17 cellular contexts compared by ENCODE assay signal in the genomic region with DNA sequence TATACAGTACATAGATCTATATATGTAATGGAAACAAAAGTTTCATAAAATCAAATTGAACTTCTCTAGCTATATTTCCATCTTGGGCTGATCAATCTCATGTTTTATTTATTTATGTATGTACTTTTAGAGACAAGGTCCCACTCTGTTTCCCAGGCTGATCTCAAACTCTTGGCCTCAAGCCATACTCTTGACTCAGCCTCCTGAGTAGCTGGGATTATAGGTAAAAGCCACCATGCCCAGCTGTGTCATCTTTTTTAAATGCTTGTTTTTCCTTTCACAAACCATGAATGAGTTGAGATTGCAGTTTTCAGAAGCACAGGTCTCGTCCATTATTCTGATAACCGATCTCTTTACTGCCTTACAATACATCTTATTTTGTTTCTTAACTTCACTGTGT.
DNase-seq lines count a peak whose midpoint lies in the region; TF ChIP-seq lines count a peak whose summit lies in the region.
"Had no signal": no experiment of that assay in that cellular context is flagged by ENCODE, and none has a peak within 500 bp of the region (broad histone marks: within the 10 kb centered on the region; RNA-seq: fewer than 3 reads in every experiment).

No MANE protein-coding gene starts in this region.

- peaks cover 0 to 4% of the 10 kb centered on the region in 2 donors for H3K4me1 ChIP-seq in muscle layer of duodenum (ENCODE audit: control insufficient read depth in 1 of 2, insufficient read depth in 2 of 2, low read length in 2 of 2)
- peaks cover 2% of the 10 kb centered on the region for H3K4me1 ChIP-seq in BE2C
- H3K4me1 ChIP-seq: adrenal gland had no signal

- TF ChIP-seq CTCF in cardiac fibroblast (IDR thresholded peaks at IDR 0.05; ENCODE audit: low read depth, low read length) (no peak), BE2C (IDR thresholded peaks at IDR 0.05; ENCODE audit: low read depth, low read length) (no peak), endothelial cell (IDR thresholded peaks at IDR 0.05; ENCODE audit: unreplicated experiment) (no peak)

- DNase-seq in EH (ENCODE audit: low read depth) (peak; percentile 61), MG63 (peak; percentile 59), cardiac fibroblast (ENCODE audit: low read depth in 2 of 2) (peak; percentile 25 to 57), BE2C (no peak), endothelial cell (ENCODE audit: low spot score) (no peak), NCI-H1436 treated with DMSO at 0.1 percent for 48 hours (lab: John Stamatoyannopoulos, UW) (no peak)
- no peak for DNase-seq in activated CD8-positive, alpha-beta memory T cell treated with anti-CD3 and anti-CD28 coated beads, Interleukin-2, amount 50 U/mL, for 4 hours
- DNase-seq: activated CD4-positive, alpha-beta T cell treated with anti-CD3 and anti-CD28 coated beads, Interleukin-2, amount 50 U/mL, for 1 hour; glutamatergic neuron; Kasumi-1; NCI-H187 treated with DMSO at 0.1 percent for 48 hours; NK-92 treated with Interleukin-12 subunit alpha and Interleukin-12 subunit beta, amount 100 ng/mL, for 24 hours; ovary; SIG-M5 had no signal

- no peak overlapping the region for H3K4me3 Mint-ChIP-seq in endothelial cell (ENCODE audit: unreplicated experiment)
- H3K4me3 Mint-ChIP-seq: activated T-helper 1 cell treated with anti-CD3 and anti-CD28 coated beads, Interleukin-12 subunit alpha, Interleukin-12 subunit beta, Interleukin-2, Interleukin-4 antibody, amounts not matched to agents 30 ng/mL and 10 ng/mL and 1 ng/mL, durations not matched to agents 14 hours and 24 hours and 36 hours had no signal

- H3K27me3 ChIP-seq in MG63 (no peaks in the 10 kb centered on the region), muscle layer of duodenum (ENCODE audit: low read depth, low read length) (no peaks in the 10 kb centered on the region), BE2C (no peaks in the 10 kb centered on the region)
- H3K27me3 ChIP-seq: adrenal gland, ovary had no signal

- H3K36me3 Mint-ChIP-seq in endothelial cell (ENCODE audit: low read depth, unreplicated experiment): no peaks in the 10 kb centered on the region

- no peaks in the 10 kb centered on the region for H3K9me3 ChIP-seq in MG63
- no peaks in the 10 kb centered on the region for H3K9me3 ChIP-seq in muscle layer of duodenum (ENCODE audit: control insufficient read depth in 1 of 2, low read length in 2 of 2)
- H3K9me3 ChIP-seq in BE2C: no peaks in the 10 kb centered on the region
- H3K9me3 ChIP-seq: adrenal gland, ovary had no signal

- H3K36me3 ChIP-seq in MG63 (peaks cover 10% of the 10 kb centered on the region), muscle layer of duodenum (ENCODE audit: control insufficient read depth in 1 of 2, insufficient read depth in 2 of 2, low read length in 2 of 2) (no peaks in the 10 kb centered on the region), BE2C (no peaks in the 10 kb centered on the region)
- H3K36me3 ChIP-seq: adrenal gland, ovary had no signal

- H3K4me1 Mint-ChIP-seq in endothelial cell (ENCODE audit: unreplicated experiment): no peaks in the 10 kb centered on the region

- H3K27ac ChIP-seq in muscle layer of duodenum (ENCODE audit: low read length): peak overlapping the region; percentile 89
- H3K27ac ChIP-seq: adrenal gland, ovary had no signal

- peaks cover 1% of the 10 kb centered on the region for H3K27me3 Mint-ChIP-seq in endothelial cell (ENCODE audit: unreplicated experiment)

- H3K27ac Mint-ChIP-seq in endothelial cell (ENCODE audit: unreplicated experiment): no peak overlapping the region
- H3K27ac Mint-ChIP-seq: activated T-helper 1 cell treated with anti-CD3 and anti-CD28 coated beads, Interleukin-12 subunit alpha, Interleukin-12 subunit beta, Interleukin-2, Interleukin-4 antibody, amounts not matched to agents 30 ng/mL and 10 ng/mL and 1 ng/mL, durations not matched to agents 14 hours and 24 hours and 36 hours had no signal

- H3K9me3 Mint-ChIP-seq in endothelial cell (ENCODE audit: unreplicated experiment): no peaks in the 10 kb centered on the region
- H3K9me3 Mint-ChIP-seq: activated T-helper 1 cell treated with anti-CD3 and anti-CD28 coated beads, Interleukin-12 subunit alpha, Interleukin-12 subunit beta, Interleukin-2, Interleukin-4 antibody, amounts not matched to agents 30 ng/mL and 10 ng/mL and 1 ng/mL, durations not matched to agents 14 hours and 24 hours and 36 hours had no signal

- H3K4me3 ChIP-seq in MG63 (no peak overlapping the region), cardiac fibroblast (replicated peaks in 1 of 2; ENCODE audit: low read depth in 2 of 2, low read length in 2 of 2) (no peak overlapping the region), muscle layer of duodenum (ENCODE audit: low read depth in 1 of 2, low read length in 2 of 2) (no peak overlapping the region), BE2C (ENCODE audit: low read depth, low read length) (no peak overlapping the region)
- H3K4me3 ChIP-seq: adrenal gland, ovary had no signal

Comparison
In these comparisons a context has a peak if more than half of its experiments do, and no peak if none do; other contexts are left out.
1. DNase-seq: peak in EH (single experiment), MG63 (single experiment) and cardiac fibroblast (2 of 2); none in BE2C (single experiment), activated CD8-positive, alpha-beta memory T cell treated with anti-CD3 and anti-CD28 coated beads, Interleukin-2, amount 50 U/mL, for 4 hours (single experiment), endothelial cell (single experiment) and NCI-H1436 treated with DMSO at 0.1 percent for 48 hours (single experiment).